In genomic region chr2:58475756-58476155, GRCh38 we compare ENCODE assay signal across 20 cellular contexts.
DNase-seq lines count a peak whose midpoint lies in the region; FAIRE-seq and TF ChIP-seq lines count a peak whose summit lies in the region.
"Had no signal": no experiment of that assay in that cellular context is flagged by ENCODE, and none has a peak within 500 bp of the region (broad histone marks: within the 10 kb centered on the region; RNA-seq: fewer than 3 reads in every experiment).

No MANE protein-coding gene starts in this region.

- BruUV-seq in mammary epithelial cell (replicated peaks; lab: Mats Ljungman, UMichigan) = no TSS peak

- H3K4me2 ChIP-seq in mammary epithelial cell (ENCODE audit: insufficient read depth, low read depth, low read length) = no peak overlapping the region
- H3K4me2 ChIP-seq: BLaER1 had no signal

- FAIRE-seq in G401.6 (lab: Jason Lieb, UNC) = peak; percentile 90
- FAIRE-seq: A204.1, GM12878, GM19239, H1 had no signal

- no peaks in the 10 kb centered on the region for H4K20me1 ChIP-seq in mammary epithelial cell (ENCODE audit: insufficient read depth, low read length)
- H4K20me1 ChIP-seq: BLaER1 had no signal

- TF ChIP-seq CTCF in mammary epithelial cell (conservative IDR thresholded peaks at IDR 0.05 in 1 of 2, IDR thresholded peaks at IDR 0.05 in 1 of 2; ENCODE audit: extremely low read depth in 1 of 2, insufficient read depth in 1 of 2, low read depth in 1 of 2, low read length in 2 of 2) = no peak

- no peaks in the 10 kb centered on the region for H3K4me1 ChIP-seq in mammary epithelial cell (ENCODE audit: insufficient read depth, low read length)
- H3K4me1 ChIP-seq: BLaER1 had no signal

- no peaks in the 10 kb centered on the region for H3K36me3 ChIP-seq in mammary epithelial cell (ENCODE audit: insufficient read depth, low read length)
- H3K36me3 ChIP-seq: BLaER1 had no signal

- CTCF ChIA-PET in mammary epithelial cell (lab: Charles Lee; ENCODE audit: low non-redundant PET) = no interaction called here

- no peaks in the 10 kb centered on the region for H3K27me3 ChIP-seq in mammary epithelial cell (ENCODE audit: insufficient read depth, low read length)
- H3K27me3 ChIP-seq: BLaER1 had no signal

- dilution Hi-C loops in mammary epithelial cell (cut with HindIII; ENCODE audit: low sequenced_read_pairs) = no loop called here

- intact Hi-C loops in mammary epithelial cell (cut with micrococcal nuclease) = no loop called here

- H3K4me3 ChIP-seq in mammary epithelial cell (replicated peaks in 1 of 3; ENCODE audit: insufficient read depth in 1 of 3, low read depth in 2 of 3, low read length in 3 of 3) = no peak overlapping the region
- H3K4me3 ChIP-seq: BLaER1, GM12878, GM23248 had no signal

- H2AFZ ChIP-seq in mammary epithelial cell (ENCODE audit: low read depth, low read length) = no peak overlapping the region

- H3K9ac ChIP-seq in mammary epithelial cell (ENCODE audit: insufficient read depth, low read length) = no peak overlapping the region
- H3K9ac ChIP-seq: BLaER1, GM23248 had no signal

- WGBS in mammary epithelial cell (ENCODE audit: low coverage, missing lambda C conversion rate) = 41% methylated on average over 2 of the region's 2 CpGs

- H3K79me2 ChIP-seq in mammary epithelial cell (ENCODE audit: insufficient read depth, low read length) = no peaks in the 10 kb centered on the region

- DNase-seq in COLO829 (ENCODE audit: low spot score) (peak; percentile 19), NCI-H82 treated with DMSO at 0.1 percent for 48 hours (lab: John Stamatoyannopoulos, UW; ENCODE audit: unreplicated experiment) (peak; percentile 7), mammary epithelial cell (no peak), hypothalamus (lab: John Stamatoyannopoulos, UW) (no peak), medulla oblongata (ENCODE audit: extremely low spot score) (no peak)
- DNase-seq: CD4-positive, CD25-positive, alpha-beta regulatory T cell; CD8-positive, alpha-beta T cell; DMS153; DND-41; GDM1; GM23248; H7 had no signal

- H3K9me3 ChIP-seq in mammary epithelial cell (replicated peaks; ENCODE audit: insufficient read depth, low read length) = no peaks in the 10 kb centered on the region
- H3K9me3 ChIP-seq: BLaER1 had no signal

- no peak overlapping the region for H3K27ac ChIP-seq in mammary epithelial cell (ENCODE audit: insufficient read depth, low read depth, low read length)
- H3K27ac ChIP-seq: 22Rv1, BLaER1, C4-2B, GM23248 had no signal

- in situ Hi-C loops in mammary epithelial cell (cut with MboI; ENCODE audit: low sequenced_read_pairs in 2 of 2) = no loop called here

Comparison
In these comparisons a context has a peak if more than half of its experiments do, and no peak if none do; other contexts are left out.
1. DNase-seq: peak in COLO829 (single experiment) and NCI-H82 treated with DMSO at 0.1 percent for 48 hours (single experiment); none in mammary epithelial cell (single experiment), hypothalamus (0 of 51) and medulla oblongata (single experiment).